In genomic region chr12:89636054-89636775, GRCh38 we compare ENCODE assay signal across 14 cellular contexts.
DNase-seq lines count a peak whose midpoint lies in the region; ATAC-seq, FAIRE-seq and TF ChIP-seq lines count a peak whose summit lies in the region.
"Had no signal": no experiment of that assay in that cellular context is flagged by ENCODE, and none has a peak within 500 bp of the region (broad histone marks: within the 10 kb centered on the region; RNA-seq: fewer than 3 reads in every experiment).

No MANE protein-coding gene starts in this region.

- ATAC-seq in activated B cell treated with CpG ODN at 0.5 μM for 24 hours (ENCODE audit: low read depth) = no peak

- no peaks in the 10 kb centered on the region for H3K9me3 Mint-ChIP-seq in activated B cell treated with CpG ODN at 0.5 μM for 24 hours

- POLR2A ChIA-PET in activated B cell treated with CpG ODN at 0.5 μM for 24 hours (lab: Charles Lee) = interaction anchor here (0.7 kb wide), 1 partner anchor 469 kb away, joined by 7 read pairs; no protein-coding TSS in a partner anchor

- H3K79me2 ChIP-seq in keratinocyte (ENCODE audit: control insufficient read depth, insufficient read depth, low read length) = no peaks in the 10 kb centered on the region

- H3K27me3 Mint-ChIP-seq in activated B cell treated with CpG ODN at 0.5 μM for 24 hours = no peaks in the 10 kb centered on the region

- H3K4me1 Mint-ChIP-seq in activated B cell treated with CpG ODN at 0.5 μM for 24 hours = peaks cover 5% of the 10 kb centered on the region

- no peak overlapping the region for H3K4me3 Mint-ChIP-seq in activated B cell treated with CpG ODN at 0.5 μM for 24 hours

- no peaks in the 10 kb centered on the region for H3K9me1 ChIP-seq in keratinocyte (ENCODE audit: control insufficient read depth, extremely low read depth, insufficient read depth, low read length)

- TF ChIP-seq CTCF in activated B cell treated with CpG ODN at 0.5 μM for 24 hours (IDR thresholded peaks at IDR 0.05) (no peak), keratinocyte (optimal IDR thresholded peaks at IDR 0.05 in 1 of 3, IDR thresholded peaks at IDR 0.05 in 1 of 3, conservative IDR thresholded peaks at IDR 0.05 in 1 of 3; ENCODE audit: extremely low read depth in 1 of 3, insufficient read depth in 2 of 3, low read length in 3 of 3) (no peak), ascending aorta (IDR thresholded peaks at IDR 0.05) (no peak)

- no peak overlapping the region for H3K9ac ChIP-seq in keratinocyte (ENCODE audit: control insufficient read depth, extremely low read depth, insufficient read depth, low read length)
- H3K9ac ChIP-seq: SK-N-SH had no signal

- no peaks in the 10 kb centered on the region for H4K20me1 ChIP-seq in keratinocyte (ENCODE audit: control insufficient read depth, extremely low read depth, insufficient read depth, low read length)

- H2AFZ ChIP-seq in keratinocyte (ENCODE audit: control insufficient read depth, low read length) = no peak overlapping the region

- dilution Hi-C loops in keratinocyte (cut with MboI; ENCODE audit: extremely low pct_ligation_motif_present, low sequenced_read_pairs) = no loop called here

- peak overlapping the region; percentile 19 for H3K27ac Mint-ChIP-seq in activated B cell treated with CpG ODN at 0.5 μM for 24 hours

- DNase-seq in AG08395 (ENCODE audit: low spot score) (peak; percentile 53), GM04503 (ENCODE audit: low read depth) (peak; percentile 14), activated B cell treated with CpG ODN at 0.5 μM for 24 hours (no peak), keratinocyte (ENCODE audit: low read depth, low spot score) (peak; percentile 4), ascending aorta (ENCODE audit: low spot score in 2 of 2) (no peak), NCI-H1930 (lab: John Stamatoyannopoulos, UW) (no peak), globus pallidus (ENCODE audit: low spot score) (no peak)
- no peak for DNase-seq in stimulated activated CD4-positive, alpha-beta T cell treated with anti-CD3 and anti-CD28 coated beads, Interleukin-4, amount 100 ng/mL, for 1 hour
- DNase-seq: central memory CD4-positive, alpha-beta T cell; esophagus squamous epithelium; Kasumi-1; right lobe of liver; SK-N-SH; substantia nigra had no signal

- H3K36me3 ChIP-seq in keratinocyte (ENCODE audit: control insufficient read depth in 2 of 2, extremely low read depth in 1 of 2, insufficient read depth in 2 of 2, low read length in 2 of 2) (peaks cover 4 to 7% of the 10 kb centered on the region in 2 experiments), ascending aorta (peaks cover 0 to 2% of the 10 kb centered on the region in 2 donors)
- H3K36me3 ChIP-seq: right lobe of liver had no signal

- peak overlapping the region; percentile 2 for H3K27ac ChIP-seq in keratinocyte (ENCODE audit: control insufficient read depth, insufficient read depth, low read length)
- H3K27ac ChIP-seq in ascending aorta = no peak overlapping the region
- H3K27ac ChIP-seq: esophagus squamous epithelium, right lobe of liver had no signal

- H3K4me1 ChIP-seq in keratinocyte (ENCODE audit: control insufficient read depth, extremely low read depth, insufficient read depth, low read length) (peaks cover 10% of the 10 kb centered on the region), ascending aorta (no peaks in the 10 kb centered on the region)

- H3K4me2 ChIP-seq in keratinocyte (ENCODE audit: control insufficient read depth, extremely low read depth, insufficient read depth, low read depth, low read length) = no peak overlapping the region
- H3K4me2 ChIP-seq: SK-N-SH had no signal

- H3K4me3 ChIP-seq in keratinocyte (ENCODE audit: control insufficient read depth in 2 of 3, extremely low read depth in 1 of 3, insufficient read depth in 2 of 3, low read depth in 1 of 3, low read length in 3 of 3) (no peak overlapping the region), ascending aorta (no peak overlapping the region)
- H3K4me3 ChIP-seq: esophagus squamous epithelium, right lobe of liver had no signal

- peak; percentile 13 for FAIRE-seq in keratinocyte (lab: Jason Lieb, UNC)

- intact Hi-C loops in activated B cell treated with CpG ODN at 0.5 μM for 24 hours (cut with micrococcal nuclease) (loop anchor here (5.0 kb wide), 1 partner anchor 34 kb away; no protein-coding TSS in a partner anchor), ascending aorta (cut with DNase I) (loop anchor here (5.0 kb wide), 1 partner anchor 71 kb away; the partner anchor contains the start of gene ATP2B1)

- H3K9me3 ChIP-seq in keratinocyte (ENCODE audit: control insufficient read depth, low read depth, low read length) = no peaks in the 10 kb centered on the region
- H3K9me3 ChIP-seq in ascending aorta = no peaks in the 10 kb centered on the region
- H3K9me3 ChIP-seq: esophagus squamous epithelium, right lobe of liver, SK-N-SH had no signal

- H3K27me3 ChIP-seq in keratinocyte (ENCODE audit: control insufficient read depth, extremely low read depth, insufficient read depth, low read length) (no peaks in the 10 kb centered on the region), ascending aorta (no peaks in the 10 kb centered on the region)
- H3K27me3 ChIP-seq: esophagus squamous epithelium, right lobe of liver had no signal

- peaks cover 74% of the 10 kb centered on the region for H3K36me3 Mint-ChIP-seq in activated B cell treated with CpG ODN at 0.5 μM for 24 hours (ENCODE audit: low read depth)

- CTCF ChIA-PET in activated B cell treated with CpG ODN at 0.5 μM for 24 hours (lab: Charles Lee) = interaction anchor here (1.2 kb wide), 1 partner anchor 467 kb away, joined by 3 read pairs; no protein-coding TSS in a partner anchor

Comparison
In these comparisons a context has a peak if more than half of its experiments do, and no peak if none do; other contexts are left out.
1. DNase-seq: peak in AG08395 (single experiment), GM04503 (single experiment) and keratinocyte (single experiment); none in activated B cell treated with CpG ODN at 0.5 μM for 24 hours (single experiment), ascending aorta (0 of 2), stimulated activated CD4-positive, alpha-beta T cell treated with anti-CD3 and anti-CD28 coated beads, Interleukin-4, amount 100 ng/mL, for 1 hour (single experiment), NCI-H1930 (0 of 2) and globus pallidus (single experiment).